ENCODE assay signal across 1 cellular context in the genomic region with DNA sequence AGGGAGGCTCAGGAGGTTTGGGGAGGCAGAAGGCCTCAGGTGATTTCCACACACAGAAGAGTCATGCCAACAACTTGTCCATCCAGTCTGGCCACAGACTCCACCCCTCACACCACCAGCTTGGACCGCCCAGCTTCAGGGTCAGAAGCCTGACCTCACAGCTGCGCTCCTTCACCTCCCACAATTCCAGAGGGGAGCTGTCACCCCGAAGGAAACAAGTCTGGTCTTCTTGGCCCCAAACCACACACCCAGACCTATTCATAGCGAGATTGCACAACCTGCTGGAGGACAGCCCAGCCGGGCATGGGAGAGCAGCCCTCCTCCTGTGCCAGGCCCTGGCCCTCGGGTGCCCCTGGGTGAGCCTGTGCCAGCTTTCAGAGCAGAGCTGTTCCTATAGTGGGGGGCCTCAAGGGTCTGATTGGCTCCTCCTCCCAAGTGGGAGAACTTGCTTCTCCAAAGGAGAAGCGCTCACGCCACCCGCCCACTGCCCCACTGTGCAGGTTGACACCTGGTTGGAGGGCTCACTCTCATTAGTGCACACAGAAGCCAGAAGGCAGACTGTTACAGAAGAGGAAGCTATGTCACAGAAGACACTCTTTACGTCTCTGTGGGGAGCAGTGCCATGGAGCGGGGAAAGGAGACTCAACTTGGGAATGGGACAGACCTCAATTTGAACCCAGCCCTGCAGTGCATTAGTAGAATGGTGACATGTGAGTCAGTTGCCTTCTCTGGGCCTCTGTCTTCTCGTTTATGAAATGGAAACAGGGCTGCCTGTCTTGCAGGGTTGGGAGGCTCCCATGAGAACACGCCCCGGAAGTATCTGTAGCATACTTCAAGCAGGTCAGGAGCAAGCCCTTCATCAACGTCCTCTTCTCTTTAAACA.
TF ChIP-seq lines count a peak whose summit lies in the region.

No MANE protein-coding gene starts in this region.

TF ChIP-seq in K562, 482 proteins besides CTCF, POLR2A, EP300 and RAD21 (continued from another document and continues in another):
- TF ChIP-seq, protein P1, sequence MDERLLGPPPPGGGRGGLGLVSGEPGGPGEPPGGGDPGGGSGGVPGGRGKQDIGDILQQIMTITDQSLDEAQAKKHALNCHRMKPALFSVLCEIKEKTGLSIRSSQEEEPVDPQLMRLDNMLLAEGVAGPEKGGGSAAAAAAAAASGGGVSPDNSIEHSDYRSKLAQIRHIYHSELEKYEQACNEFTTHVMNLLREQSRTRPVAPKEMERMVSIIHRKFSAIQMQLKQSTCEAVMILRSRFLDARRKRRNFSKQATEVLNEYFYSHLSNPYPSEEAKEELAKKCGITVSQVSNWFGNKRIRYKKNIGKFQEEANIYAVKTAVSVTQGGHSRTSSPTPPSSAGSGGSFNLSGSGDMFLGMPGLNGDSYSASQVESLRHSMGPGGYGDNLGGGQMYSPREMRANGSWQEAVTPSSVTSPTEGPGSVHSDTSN (CRISPR knock-in tag; IDR thresholded peaks at IDR 0.05; ENCODE audit: low read depth) = no peak
- TF ChIP-seq, protein P1 (tag; conservative IDR thresholded peaks at IDR 0.05; ENCODE audit: low read depth) = no peak
- TF ChIP-seq PHB2 (IDR thresholded peaks at IDR 0.05; ENCODE audit: low read depth) (no peak), ZNF583 (CRISPR knock-in tag; IDR thresholded peaks at IDR 0.05) (no peak), ZNF699 (CRISPR knock-in tag; IDR thresholded peaks at IDR 0.05; ENCODE audit: insufficient replicate concordance) (no peak), NR2C2 (CRISPR knock-in tag; IDR thresholded peaks at IDR 0.05) (no peak), NR2C2 (tag; IDR thresholded peaks at IDR 0.05) (peak; percentile 79), CREBBP (IDR thresholded peaks at IDR 0.05; ENCODE audit: low read depth, low read length) (no peak), U2AF1 (optimal IDR thresholded peaks at IDR 0.05; ENCODE audit: low read depth, low read length) (no peak), TAL1 (IDR thresholded peaks at IDR 0.05) (no peak), NRF1 (conservative IDR thresholded peaks at IDR 0.05 in 1 of 2, IDR thresholded peaks at IDR 0.05 in 1 of 2) (peak; percentile 43 to 50; a peak in 3 of 4 replicates), ZNF436 (CRISPR knock-in tag; IDR thresholded peaks at IDR 0.05) (no peak), SNRNP70 (optimal IDR thresholded peaks at IDR 0.05; ENCODE audit: low read depth, low read length) (no peak), CEBPB (tag; IDR thresholded peaks at IDR 0.05) (peak; percentile 95), MAFK (IDR thresholded peaks at IDR 0.05; ENCODE audit: low read length) (no peak), ZNF766 (CRISPR knock-in tag; conservative IDR thresholded peaks at IDR 0.05) (peak; percentile 69; the same call in 1 of the 2 replicates)
- TF ChIP-seq, protein P2, sequence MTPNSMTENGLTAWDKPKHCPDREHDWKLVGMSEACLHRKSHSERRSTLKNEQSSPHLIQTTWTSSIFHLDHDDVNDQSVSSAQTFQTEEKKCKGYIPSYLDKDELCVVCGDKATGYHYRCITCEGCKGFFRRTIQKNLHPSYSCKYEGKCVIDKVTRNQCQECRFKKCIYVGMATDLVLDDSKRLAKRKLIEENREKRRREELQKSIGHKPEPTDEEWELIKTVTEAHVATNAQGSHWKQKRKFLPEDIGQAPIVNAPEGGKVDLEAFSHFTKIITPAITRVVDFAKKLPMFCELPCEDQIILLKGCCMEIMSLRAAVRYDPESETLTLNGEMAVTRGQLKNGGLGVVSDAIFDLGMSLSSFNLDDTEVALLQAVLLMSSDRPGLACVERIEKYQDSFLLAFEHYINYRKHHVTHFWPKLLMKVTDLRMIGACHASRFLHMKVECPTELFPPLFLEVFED (CRISPR knock-in tag; conservative IDR thresholded peaks at IDR 0.05) = no peak
- TF ChIP-seq, protein P3, sequence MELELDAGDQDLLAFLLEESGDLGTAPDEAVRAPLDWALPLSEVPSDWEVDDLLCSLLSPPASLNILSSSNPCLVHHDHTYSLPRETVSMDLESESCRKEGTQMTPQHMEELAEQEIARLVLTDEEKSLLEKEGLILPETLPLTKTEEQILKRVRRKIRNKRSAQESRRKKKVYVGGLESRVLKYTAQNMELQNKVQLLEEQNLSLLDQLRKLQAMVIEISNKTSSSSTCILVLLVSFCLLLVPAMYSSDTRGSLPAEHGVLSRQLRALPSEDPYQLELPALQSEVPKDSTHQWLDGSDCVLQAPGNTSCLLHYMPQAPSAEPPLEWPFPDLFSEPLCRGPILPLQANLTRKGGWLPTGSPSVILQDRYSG (tag; conservative IDR thresholded peaks at IDR 0.05; ENCODE audit: low read depth) = 0 out of 2 replicates have a peak, but pooled peaks have one; percentile 40
- TF ChIP-seq, protein P4, sequence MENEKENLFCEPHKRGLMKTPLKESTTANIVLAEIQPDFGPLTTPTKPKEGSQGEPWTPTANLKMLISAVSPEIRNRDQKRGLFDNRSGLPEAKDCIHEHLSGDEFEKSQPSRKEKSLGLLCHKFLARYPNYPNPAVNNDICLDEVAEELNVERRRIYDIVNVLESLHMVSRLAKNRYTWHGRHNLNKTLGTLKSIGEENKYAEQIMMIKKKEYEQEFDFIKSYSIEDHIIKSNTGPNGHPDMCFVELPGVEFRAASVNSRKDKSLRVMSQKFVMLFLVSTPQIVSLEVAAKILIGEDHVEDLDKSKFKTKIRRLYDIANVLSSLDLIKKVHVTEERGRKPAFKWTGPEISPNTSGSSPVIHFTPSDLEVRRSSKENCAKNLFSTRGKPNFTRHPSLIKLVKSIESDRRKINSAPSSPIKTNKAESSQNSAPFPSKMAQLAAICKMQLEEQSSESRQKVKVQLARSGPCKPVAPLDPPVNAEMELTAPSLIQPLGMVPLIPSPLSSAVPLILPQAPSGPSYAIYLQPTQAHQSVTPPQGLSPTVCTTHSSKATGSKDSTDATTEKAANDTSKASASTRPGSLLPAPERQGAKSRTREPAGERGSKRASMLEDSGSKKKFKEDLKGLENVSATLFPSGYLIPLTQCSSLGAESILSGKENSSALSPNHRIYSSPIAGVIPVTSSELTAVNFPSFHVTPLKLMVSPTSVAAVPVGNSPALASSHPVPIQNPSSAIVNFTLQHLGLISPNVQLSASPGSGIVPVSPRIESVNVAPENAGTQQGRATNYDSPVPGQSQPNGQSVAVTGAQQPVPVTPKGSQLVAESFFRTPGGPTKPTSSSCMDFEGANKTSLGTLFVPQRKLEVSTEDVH (IDR thresholded peaks at IDR 0.05; ENCODE audit: low read depth, partially characterized antibody) = no peak
- TF ChIP-seq, protein P5, sequence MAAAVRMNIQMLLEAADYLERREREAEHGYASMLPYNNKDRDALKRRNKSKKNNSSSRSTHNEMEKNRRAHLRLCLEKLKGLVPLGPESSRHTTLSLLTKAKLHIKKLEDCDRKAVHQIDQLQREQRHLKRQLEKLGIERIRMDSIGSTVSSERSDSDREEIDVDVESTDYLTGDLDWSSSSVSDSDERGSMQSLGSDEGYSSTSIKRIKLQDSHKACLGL (CRISPR knock-in tag; IDR thresholded peaks at IDR 0.05; ENCODE audit: borderline replicate concordance, poor library complexity, severe bottlenecking) = no peak
- TF ChIP-seq, protein P6, sequence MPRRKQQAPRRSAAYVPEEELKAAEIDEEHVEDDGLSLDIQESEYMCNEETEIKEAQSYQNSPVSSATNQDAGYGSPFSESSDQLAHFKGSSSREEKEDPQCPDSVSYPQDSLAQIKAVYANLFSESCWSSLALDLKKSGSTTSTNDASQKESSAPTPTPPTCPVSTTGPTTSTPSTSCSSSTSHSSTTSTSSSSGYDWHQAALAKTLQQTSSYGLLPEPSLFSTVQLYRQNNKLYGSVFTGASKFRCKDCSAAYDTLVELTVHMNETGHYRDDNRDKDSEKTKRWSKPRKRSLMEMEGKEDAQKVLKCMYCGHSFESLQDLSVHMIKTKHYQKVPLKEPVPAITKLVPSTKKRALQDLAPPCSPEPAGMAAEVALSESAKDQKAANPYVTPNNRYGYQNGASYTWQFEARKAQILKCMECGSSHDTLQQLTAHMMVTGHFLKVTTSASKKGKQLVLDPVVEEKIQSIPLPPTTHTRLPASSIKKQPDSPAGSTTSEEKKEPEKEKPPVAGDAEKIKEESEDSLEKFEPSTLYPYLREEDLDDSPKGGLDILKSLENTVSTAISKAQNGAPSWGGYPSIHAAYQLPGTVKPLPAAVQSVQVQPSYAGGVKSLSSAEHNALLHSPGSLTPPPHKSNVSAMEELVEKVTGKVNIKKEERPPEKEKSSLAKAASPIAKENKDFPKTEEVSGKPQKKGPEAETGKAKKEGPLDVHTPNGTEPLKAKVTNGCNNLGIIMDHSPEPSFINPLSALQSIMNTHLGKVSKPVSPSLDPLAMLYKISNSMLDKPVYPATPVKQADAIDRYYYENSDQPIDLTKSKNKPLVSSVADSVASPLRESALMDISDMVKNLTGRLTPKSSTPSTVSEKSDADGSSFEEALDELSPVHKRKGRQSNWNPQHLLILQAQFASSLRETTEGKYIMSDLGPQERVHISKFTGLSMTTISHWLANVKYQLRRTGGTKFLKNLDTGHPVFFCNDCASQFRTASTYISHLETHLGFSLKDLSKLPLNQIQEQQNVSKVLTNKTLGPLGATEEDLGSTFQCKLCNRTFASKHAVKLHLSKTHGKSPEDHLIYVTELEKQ (CRISPR knock-in tag; IDR thresholded peaks at IDR 0.05) = no peak
- TF ChIP-seq, protein P7, sequence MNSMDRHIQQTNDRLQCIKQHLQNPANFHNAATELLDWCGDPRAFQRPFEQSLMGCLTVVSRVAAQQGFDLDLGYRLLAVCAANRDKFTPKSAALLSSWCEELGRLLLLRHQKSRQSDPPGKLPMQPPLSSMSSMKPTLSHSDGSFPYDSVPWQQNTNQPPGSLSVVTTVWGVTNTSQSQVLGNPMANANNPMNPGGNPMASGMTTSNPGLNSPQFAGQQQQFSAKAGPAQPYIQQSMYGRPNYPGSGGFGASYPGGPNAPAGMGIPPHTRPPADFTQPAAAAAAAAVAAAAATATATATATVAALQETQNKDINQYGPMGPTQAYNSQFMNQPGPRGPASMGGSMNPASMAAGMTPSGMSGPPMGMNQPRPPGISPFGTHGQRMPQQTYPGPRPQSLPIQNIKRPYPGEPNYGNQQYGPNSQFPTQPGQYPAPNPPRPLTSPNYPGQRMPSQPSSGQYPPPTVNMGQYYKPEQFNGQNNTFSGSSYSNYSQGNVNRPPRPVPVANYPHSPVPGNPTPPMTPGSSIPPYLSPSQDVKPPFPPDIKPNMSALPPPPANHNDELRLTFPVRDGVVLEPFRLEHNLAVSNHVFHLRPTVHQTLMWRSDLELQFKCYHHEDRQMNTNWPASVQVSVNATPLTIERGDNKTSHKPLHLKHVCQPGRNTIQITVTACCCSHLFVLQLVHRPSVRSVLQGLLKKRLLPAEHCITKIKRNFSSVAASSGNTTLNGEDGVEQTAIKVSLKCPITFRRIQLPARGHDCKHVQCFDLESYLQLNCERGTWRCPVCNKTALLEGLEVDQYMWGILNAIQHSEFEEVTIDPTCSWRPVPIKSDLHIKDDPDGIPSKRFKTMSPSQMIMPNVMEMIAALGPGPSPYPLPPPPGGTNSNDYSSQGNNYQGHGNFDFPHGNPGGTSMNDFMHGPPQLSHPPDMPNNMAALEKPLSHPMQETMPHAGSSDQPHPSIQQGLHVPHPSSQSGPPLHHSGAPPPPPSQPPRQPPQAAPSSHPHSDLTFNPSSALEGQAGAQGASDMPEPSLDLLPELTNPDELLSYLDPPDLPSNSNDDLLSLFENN (IDR thresholded peaks at IDR 0.05; ENCODE audit: low read depth in 2 of 2, low read length in 2 of 2) = no peak
- TF ChIP-seq, protein P8, sequence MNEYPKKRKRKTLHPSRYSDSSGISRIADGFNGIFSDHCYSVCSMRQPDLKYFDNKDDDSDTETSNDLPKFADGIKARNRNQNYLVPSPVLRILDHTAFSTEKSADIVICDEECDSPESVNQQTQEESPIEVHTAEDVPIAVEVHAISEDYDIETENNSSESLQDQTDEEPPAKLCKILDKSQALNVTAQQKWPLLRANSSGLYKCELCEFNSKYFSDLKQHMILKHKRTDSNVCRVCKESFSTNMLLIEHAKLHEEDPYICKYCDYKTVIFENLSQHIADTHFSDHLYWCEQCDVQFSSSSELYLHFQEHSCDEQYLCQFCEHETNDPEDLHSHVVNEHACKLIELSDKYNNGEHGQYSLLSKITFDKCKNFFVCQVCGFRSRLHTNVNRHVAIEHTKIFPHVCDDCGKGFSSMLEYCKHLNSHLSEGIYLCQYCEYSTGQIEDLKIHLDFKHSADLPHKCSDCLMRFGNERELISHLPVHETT (CRISPR knock-in tag; conservative IDR thresholded peaks at IDR 0.05 in 1 of 2, IDR thresholded peaks at IDR 0.05 in 1 of 2) = 0 out of 4 replicates have a peak, but pooled peaks of 1 of the 2 experiments have one; percentile 42
- TF ChIP-seq, protein P9, sequence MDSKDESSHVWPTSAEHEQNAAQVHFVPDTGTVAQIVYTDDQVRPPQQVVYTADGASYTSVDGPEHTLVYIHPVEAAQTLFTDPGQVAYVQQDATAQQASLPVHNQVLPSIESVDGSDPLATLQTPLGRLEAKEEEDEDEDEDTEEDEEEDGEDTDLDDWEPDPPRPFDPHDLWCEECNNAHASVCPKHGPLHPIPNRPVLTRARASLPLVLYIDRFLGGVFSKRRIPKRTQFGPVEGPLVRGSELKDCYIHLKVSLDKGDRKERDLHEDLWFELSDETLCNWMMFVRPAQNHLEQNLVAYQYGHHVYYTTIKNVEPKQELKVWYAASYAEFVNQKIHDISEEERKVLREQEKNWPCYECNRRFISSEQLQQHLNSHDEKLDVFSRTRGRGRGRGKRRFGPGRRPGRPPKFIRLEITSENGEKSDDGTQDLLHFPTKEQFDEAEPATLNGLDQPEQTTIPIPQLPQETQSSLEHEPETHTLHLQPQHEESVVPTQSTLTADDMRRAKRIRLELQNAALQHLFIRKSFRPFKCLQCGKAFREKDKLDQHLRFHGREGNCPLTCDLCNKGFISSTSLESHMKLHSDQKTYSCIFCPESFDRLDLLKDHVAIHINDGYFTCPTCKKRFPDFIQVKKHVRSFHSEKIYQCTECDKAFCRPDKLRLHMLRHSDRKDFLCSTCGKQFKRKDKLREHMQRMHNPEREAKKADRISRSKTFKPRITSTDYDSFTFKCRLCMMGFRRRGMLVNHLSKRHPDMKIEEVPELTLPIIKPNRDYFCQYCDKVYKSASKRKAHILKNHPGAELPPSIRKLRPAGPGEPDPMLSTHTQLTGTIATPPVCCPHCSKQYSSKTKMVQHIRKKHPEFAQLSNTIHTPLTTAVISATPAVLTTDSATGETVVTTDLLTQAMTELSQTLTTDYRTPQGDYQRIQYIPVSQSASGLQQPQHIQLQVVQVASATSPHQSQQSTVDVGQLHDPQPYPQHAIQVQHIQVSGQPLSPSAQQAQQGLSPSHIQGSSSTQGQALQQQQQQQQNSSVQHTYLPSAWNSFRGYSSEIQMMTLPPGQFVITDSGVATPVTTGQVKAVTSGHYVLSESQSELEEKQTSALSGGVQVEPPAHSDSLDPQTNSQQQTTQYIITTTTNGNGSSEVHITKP (IDR thresholded peaks at IDR 0.05; ENCODE audit: partially characterized antibody) = peak; percentile 15
- TF ChIP-seq, protein P10, sequence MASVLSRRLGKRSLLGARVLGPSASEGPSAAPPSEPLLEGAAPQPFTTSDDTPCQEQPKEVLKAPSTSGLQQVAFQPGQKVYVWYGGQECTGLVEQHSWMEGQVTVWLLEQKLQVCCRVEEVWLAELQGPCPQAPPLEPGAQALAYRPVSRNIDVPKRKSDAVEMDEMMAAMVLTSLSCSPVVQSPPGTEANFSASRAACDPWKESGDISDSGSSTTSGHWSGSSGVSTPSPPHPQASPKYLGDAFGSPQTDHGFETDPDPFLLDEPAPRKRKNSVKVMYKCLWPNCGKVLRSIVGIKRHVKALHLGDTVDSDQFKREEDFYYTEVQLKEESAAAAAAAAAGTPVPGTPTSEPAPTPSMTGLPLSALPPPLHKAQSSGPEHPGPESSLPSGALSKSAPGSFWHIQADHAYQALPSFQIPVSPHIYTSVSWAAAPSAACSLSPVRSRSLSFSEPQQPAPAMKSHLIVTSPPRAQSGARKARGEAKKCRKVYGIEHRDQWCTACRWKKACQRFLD (CRISPR knock-in tag; IDR thresholded peaks at IDR 0.05) = peak; percentile 50; the same call in 1 of the 2 replicates
